ENCODE assay signal across 8 cellular contexts in the genomic region with DNA sequence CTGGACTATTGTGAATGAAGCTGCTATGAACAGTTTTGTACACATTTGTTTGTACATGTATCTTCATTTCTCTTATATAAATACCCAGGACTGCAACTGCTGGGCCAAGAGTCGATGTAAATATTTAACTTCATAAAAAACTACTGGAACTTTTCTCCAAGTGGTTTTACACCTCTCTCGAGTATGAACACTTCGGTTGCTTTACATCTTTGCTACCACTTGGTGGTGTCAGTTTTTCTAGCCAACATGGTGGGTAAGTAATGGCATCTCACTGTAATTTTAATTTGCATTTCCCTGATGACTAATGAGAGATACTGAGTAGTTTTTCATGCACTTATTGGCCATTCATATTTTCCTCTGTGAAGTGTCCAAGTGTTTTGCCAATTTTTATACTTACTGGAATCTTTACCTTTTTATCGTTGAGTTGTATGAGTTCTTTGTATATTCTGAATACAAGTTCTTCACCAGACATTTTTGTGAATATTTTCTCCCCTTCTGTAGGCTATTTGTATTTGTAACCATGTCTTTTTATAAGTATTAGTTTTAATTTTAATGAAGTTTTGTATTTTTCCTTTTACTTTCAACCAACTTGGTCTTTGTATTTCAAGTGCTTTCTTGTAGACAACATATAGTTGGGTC. TPM values are rescaled to one million over a fixed set of nuclear protein-coding genes. Genes with fewer than 3 reads are reported as not detected.
DNase-seq lines count a peak whose midpoint lies in the region; ATAC-seq and TF ChIP-seq lines count a peak whose summit lies in the region.

No MANE protein-coding gene starts in this region.

- H2AFZ ChIP-seq in OCI-LY7 (ENCODE audit: low read length) = no peak overlapping the region

- no peak overlapping the region for H3K4me2 ChIP-seq in OCI-LY7 (ENCODE audit: low read length)

- TF ChIP-seq CTCF in OCI-LY7 (conservative IDR thresholded peaks at IDR 0.05; ENCODE audit: low read length) = peak; percentile 78
- TF ChIP-seq CTCF in epithelial cell of proximal tubule (conservative IDR thresholded peaks at IDR 0.05; ENCODE audit: low read depth, low read length) = peak; percentile 66
- TF ChIP-seq CTCF in upper lobe of left lung (IDR thresholded peaks at IDR 0.05) = peak in 5 of 6 experiments; percentile 18 to 41 (median 29)

- no peaks in the 10 kb centered on the region for H3K27me3 ChIP-seq in upper lobe of left lung

- no peak overlapping the region for H3K4me3 ChIP-seq in OCI-LY7 (ENCODE audit: low read depth, low read length, poor library complexity, severe bottlenecking)
- no peak overlapping the region for H3K4me3 ChIP-seq in epithelial cell of proximal tubule (ENCODE audit: low read depth, low read length)
- no peak overlapping the region for H3K4me3 ChIP-seq in upper lobe of left lung

- no peak for TF ChIP-seq EP300 in upper lobe of left lung (IDR thresholded peaks at IDR 0.05)

- H3K9me3 ChIP-seq in OCI-LY7 (ENCODE audit: low read length) = no peaks in the 10 kb centered on the region; the same call in 1 of the 2 replicates
- no peaks in the 10 kb centered on the region for H3K9me3 ChIP-seq in upper lobe of left lung

- H3K9me2 ChIP-seq in OCI-LY7 (ENCODE audit: insufficient read depth, low read length) = no peaks in the 10 kb centered on the region

- POLR2A ChIA-PET in OCI-LY7 (lab: Charles Lee) = no interaction called here

- H3K79me2 ChIP-seq in OCI-LY7 (ENCODE audit: insufficient read depth, low read depth, low read length) = no peaks in the 10 kb centered on the region

- no peaks in the 10 kb centered on the region for H4K20me1 ChIP-seq in OCI-LY7 (ENCODE audit: insufficient read depth, low read length)

- CTCF ChIA-PET in OCI-LY7 (lab: Charles Lee; ENCODE audit: unreplicated experiment) = no interaction called here

- TF ChIP-seq POLR2A in upper lobe of left lung (IDR thresholded peaks at IDR 0.05) = no peak

- H3K36me3 ChIP-seq in OCI-LY7 (ENCODE audit: insufficient read depth, low read length) (no peaks in the 10 kb centered on the region), upper lobe of left lung (no peaks in the 10 kb centered on the region)

- peak; percentile 38 for DNase-seq in NCI-H1694 treated with DMSO at 0.1 percent for 48 hours (lab: John Stamatoyannopoulos, UW)
- no peak for DNase-seq in NCI-H1694 (lab: John Stamatoyannopoulos, UW)
- DNase-seq in HCEC 1CT = peak; percentile 61
- DNase-seq in OCI-LY7 (ENCODE audit: low spot score) = peak; percentile 36
- DNase-seq in epithelial cell of proximal tubule (ENCODE audit: low read depth) = no peak
- DNase-seq in upper lobe of left lung = no peak
- no peak for DNase-seq in activated CD8-positive, alpha-beta memory T cell treated with anti-CD3 and anti-CD28 coated beads for 24 hours

- intact Hi-C loops in OCI-LY7 (cut with micrococcal nuclease; ENCODE audit: unreplicated experiment) = no loop called here

- no TSS peak for BruUV-seq in OCI-LY7 (replicated peaks; lab: Mats Ljungman, UMichigan)

- H3K27ac ChIP-seq in OCI-LY7 (ENCODE audit: low read depth, low read length, poor library complexity, severe bottlenecking) = no peak overlapping the region
- no peak overlapping the region for H3K27ac ChIP-seq in upper lobe of left lung

- no peak for ATAC-seq in upper lobe of left lung (ENCODE audit: low FRiP score in 2 of 2)
- ATAC-seq in HG03457 (IDR thresholded peaks at IDR 0.05; ENCODE audit: unreplicated experiment) = no peak

- H3K4me1 ChIP-seq in OCI-LY7 (ENCODE audit: insufficient read depth, low read length, poor library complexity, severe bottlenecking) (no peaks in the 10 kb centered on the region), upper lobe of left lung (peaks cover 0 to 2% (median 0%) of the 10 kb centered on the region in 4 donors)

- 48 to 58% methylated on average over 4 of the region's 4 CpGs for WGBS in upper lobe of left lung, 2 donors

RNA-seq across cellular contexts. Expression of gene PCOLCE2, which starts 44.4 kb away (rescaled TPM):
- total RNA-seq in OCI-LY7 (2014; rRNA removed; shearing (Covaris generic)) = not detected in 2 replicates
- not detected in 2 replicates for total RNA-seq in OCI-LY7 (2022)
- 4.5 and 7.7 TPM in 2 replicates for total RNA-seq in epithelial cell of proximal tubule
- total RNA-seq in upper lobe of left lung = 10 to 100 TPM in 5 of 6 donors, 1 to 10 TPM in 1; 9.4 to 46.3 (median 17.9) TPM

Comparison
In these comparisons a context has a peak if more than half of its experiments do, and no peak if none do; other contexts are left out.
1. DNase-seq: peak in NCI-H1694 treated with DMSO at 0.1 percent for 48 hours (single experiment), HCEC 1CT (single experiment) and OCI-LY7 (single experiment); none in NCI-H1694 (single experiment), epithelial cell of proximal tubule (single experiment), upper lobe of left lung (0 of 2) and activated CD8-positive, alpha-beta memory T cell treated with anti-CD3 and anti-CD28 coated beads for 24 hours (single experiment).
2. Peak in every context shown above with its lines, with median percentiles within 50 percentile points of each other: CTCF ChIP-seq.